ENCODE assay signal across 19 cellular contexts in genomic region chr6:56345539-56346090, GRCh38.
"Had no signal": no experiment of that assay in that cellular context is flagged by ENCODE, and none has a peak within 500 bp of the region (broad histone marks: within the 10 kb centered on the region; RNA-seq: fewer than 3 reads in every experiment).

No MANE protein-coding gene starts in this region.

- H3K4me3 ChIP-seq: dorsolateral prefrontal cortex, heart right ventricle, psoas muscle, right lobe of liver, spleen, tibial artery, upper lobe of left lung, uterus had no signal

- H3K36me3 ChIP-seq: heart right ventricle, right lobe of liver, spleen, tibial artery, upper lobe of left lung, uterus had no signal

- H3K27ac ChIP-seq: dorsolateral prefrontal cortex, heart right ventricle, psoas muscle, right lobe of liver, spleen, tibial artery, upper lobe of left lung, uterus had no signal

- H3K4me1 ChIP-seq: psoas muscle, right lobe of liver, spleen, tibial artery, upper lobe of left lung, uterus had no signal

- H3K27me3 ChIP-seq: right lobe of liver, spleen, tibial artery, upper lobe of left lung, uterus had no signal

- ATAC-seq: heart right ventricle; naive thymus-derived CD4-positive, alpha-beta T cell; psoas muscle; right lobe of liver; stimulated activated memory B cell treated with anti-CD40 and anti-IgM and Interleukin-4, amounts not matched to agents 10 μg/mL and 1 μg/mL and 100 μg/mL, for 72 hours had no signal

- H3K9me3 ChIP-seq: heart right ventricle, psoas muscle, right lobe of liver, spleen, tibial artery, upper lobe of left lung, uterus had no signal

- DNase-seq: cortex of kidney; dorsolateral prefrontal cortex; effector CD8-positive, alpha-beta T cell; heart right ventricle; hypothalamus; kidney glomerular epithelial cell; naive thymus-derived CD4-positive, alpha-beta T cell; nephron progenitor cell; psoas muscle; retina; right lobe of liver; spleen; stimulated activated CD4-positive, alpha-beta T cell treated with anti-CD3 and anti-CD28 coated beads, Interleukin-15, amount 100 ng/mL, for 24 hours; stimulated activated CD4-positive, alpha-beta T cell treated with anti-CD3 and anti-CD28 coated beads, Interleukin-1b, Interleukin-23, amount 100 ng/mL, for 48 hours; stimulated activated CD4-positive, alpha-beta T cell treated with anti-CD3 and anti-CD28 coated beads, Interleukin-4, amount 100 ng/mL, for 24 hours; tibial artery; upper lobe of left lung; uterus had no signal
